Comparison of ENCODE assay signal across 15 cellular contexts in genomic region chr16:54063374-54063773, GRCh38.
DNase-seq lines count a peak whose midpoint lies in the region; ATAC-seq and TF ChIP-seq lines count a peak whose summit lies in the region.
"Had no signal": no experiment of that assay in that cellular context is flagged by ENCODE, and none has a peak within 500 bp of the region (broad histone marks: within the 10 kb centered on the region; RNA-seq: fewer than 3 reads in every experiment).

No MANE protein-coding gene starts in this region.

- intact Hi-C loops in left ventricle myocardium inferior (cut with micrococcal nuclease): no loop called here
- intact Hi-C loops in left ventricle myocardium superior (cut with micrococcal nuclease): no loop called here
- intact Hi-C loops in body of pancreas (cut with DNase I): no loop called here

- ATAC-seq in left ventricle myocardium superior (no peak), body of pancreas (no peak)
- ATAC-seq: HCT116 had no signal

- H3K27ac ChIP-seq in left ventricle myocardium inferior (replicated peaks) (peak overlapping the region; percentile 20), liver (ENCODE audit: low read depth in 1 of 2, low read length in 2 of 2) (no peak overlapping the region), subcutaneous abdominal adipose tissue (ENCODE audit: low read depth, low read length) (no peak overlapping the region), body of pancreas (no peak overlapping the region)
- H3K27ac ChIP-seq: GM23248, HL-60 had no signal

- no peak for TF ChIP-seq POLR2A in body of pancreas (IDR thresholded peaks at IDR 0.05)

- no peaks in the 10 kb centered on the region for H3K36me3 ChIP-seq in left ventricle myocardium inferior
- no peaks in the 10 kb centered on the region for H3K36me3 ChIP-seq in liver (ENCODE audit: control insufficient read depth in 4 of 4, insufficient read depth in 3 of 4, low read depth in 1 of 4, low read length in 3 of 4)
- no peaks in the 10 kb centered on the region for H3K36me3 ChIP-seq in subcutaneous abdominal adipose tissue (ENCODE audit: control insufficient read depth in 5 of 5, insufficient read depth in 5 of 5, low read length in 5 of 5)
- no peaks in the 10 kb centered on the region for H3K36me3 ChIP-seq in body of pancreas (replicated peaks in 1 of 2; ENCODE audit: insufficient read depth in 1 of 2, low read depth in 2 of 2)

- WGBS in liver: 52% methylated on average over 8 of the region's 8 CpGs
- WGBS in body of pancreas, 2 donors: 67 to 83% methylated on average over 8 of the region's 8 CpGs

- no peak for TF ChIP-seq RAD21 in liver (IDR thresholded peaks at IDR 0.05)

- no peak for DNase-seq in left ventricle myocardium inferior
- DNase-seq in left ventricle myocardium superior: no peak
- peak; percentile 29 to 41 for DNase-seq in cardiac fibroblast (ENCODE audit: low read depth in 2 of 2)
- no peak for DNase-seq in NCI-H82 (lab: John Stamatoyannopoulos, UW)
- DNase-seq in body of pancreas: no peak
- DNase-seq: C1 segment of cervical spinal cord; CD4-positive, alpha-beta T cell; DMS153; DMS79 treated with DMSO at 0.1 percent for 48 hours; EL; GM23248 had no signal

- no peak overlapping the region for H3K9ac ChIP-seq in liver (ENCODE audit: low read depth in 1 of 2, low read length in 2 of 2)
- no peak overlapping the region for H3K9ac ChIP-seq in subcutaneous abdominal adipose tissue (ENCODE audit: low read length in 5 of 5)
- H3K9ac ChIP-seq: GM23248 had no signal

- H3K4me3 ChIP-seq in left ventricle myocardium inferior (peak overlapping the region; percentile 36), cardiac fibroblast (replicated peaks in 1 of 2; ENCODE audit: low read depth in 2 of 2, low read length in 2 of 2) (no peak overlapping the region), liver (ENCODE audit: low read depth in 1 of 3, low read length in 3 of 3) (no peak overlapping the region), subcutaneous abdominal adipose tissue (ENCODE audit: low read depth in 1 of 5, low read length in 5 of 5) (peak overlapping the region in 4 of 5 donors; percentile 5 to 39 (median 26)), body of pancreas (no peak overlapping the region)
- H3K4me3 ChIP-seq: GM23248 had no signal

- peaks cover 33% of the 10 kb centered on the region for H3K4me1 ChIP-seq in left ventricle myocardium inferior
- H3K4me1 ChIP-seq in liver (ENCODE audit: control insufficient read depth in 4 of 4, insufficient read depth in 4 of 4, low read length in 3 of 4): peaks cover 2 to 12% (median 8%) of the 10 kb centered on the region in 4 donors
- peaks cover 0 to 37% (median 16%) of the 10 kb centered on the region in 5 donors for H3K4me1 ChIP-seq in subcutaneous abdominal adipose tissue (ENCODE audit: control insufficient read depth in 5 of 5, insufficient read depth in 5 of 5, low read length in 5 of 5)
- no peaks in the 10 kb centered on the region for H3K4me1 ChIP-seq in body of pancreas

- no peak for TF ChIP-seq CTCF in left ventricle myocardium inferior (IDR thresholded peaks at IDR 0.05; ENCODE audit: borderline replicate concordance)
- TF ChIP-seq CTCF in cardiac fibroblast (IDR thresholded peaks at IDR 0.05; ENCODE audit: low read depth, low read length): no peak
- TF ChIP-seq CTCF in liver (IDR thresholded peaks at IDR 0.05; ENCODE audit: low read depth, low read length, missing input control): no peak
- TF ChIP-seq CTCF in body of pancreas (IDR thresholded peaks at IDR 0.05): no peak

- no peaks in the 10 kb centered on the region for H3K9me3 ChIP-seq in left ventricle myocardium inferior (replicated peaks)
- H3K9me3 ChIP-seq in liver (ENCODE audit: control insufficient read depth in 4 of 4, low read length in 3 of 4): no peaks in the 10 kb centered on the region
- H3K9me3 ChIP-seq in subcutaneous abdominal adipose tissue (ENCODE audit: control insufficient read depth in 5 of 5, low read length in 5 of 5): no peaks in the 10 kb centered on the region
- no peaks in the 10 kb centered on the region for H3K9me3 ChIP-seq in body of pancreas

- no peaks in the 10 kb centered on the region for H3K27me3 ChIP-seq in left ventricle myocardium inferior (ENCODE audit: low read depth)
- no peaks in the 10 kb centered on the region for H3K27me3 ChIP-seq in liver (ENCODE audit: control insufficient read depth in 4 of 4, insufficient read depth in 4 of 4, low read length in 3 of 4)
- no peaks in the 10 kb centered on the region for H3K27me3 ChIP-seq in subcutaneous abdominal adipose tissue (ENCODE audit: control insufficient read depth in 5 of 5, insufficient read depth in 4 of 5, low read length in 5 of 5)
- H3K27me3 ChIP-seq in body of pancreas: no peaks in the 10 kb centered on the region

TF ChIP-seq in liver, 16 proteins besides CTCF, POLR2A, EP300 and RAD21:
- TF ChIP-seq REST (IDR thresholded peaks at IDR 0.05): no peak
- TF ChIP-seq HNF4G (IDR thresholded peaks at IDR 0.05): no peak
- no peak for TF ChIP-seq NR2F2 (IDR thresholded peaks at IDR 0.05)
- TF ChIP-seq JUND (IDR thresholded peaks at IDR 0.05): no peak
- peak in 1 of 2 donors; percentile 24 for TF ChIP-seq RXRA (IDR thresholded peaks at IDR 0.05)
- no peak for TF ChIP-seq TAF1 (conservative IDR thresholded peaks at IDR 0.05)
- TF ChIP-seq YY1 (IDR thresholded peaks at IDR 0.05): peak; percentile 61
- TF ChIP-seq GABPA (IDR thresholded peaks at IDR 0.05 in 1 of 2, conservative IDR thresholded peaks at IDR 0.05 in 1 of 2): no peak
- no peak for TF ChIP-seq EGR1 (IDR thresholded peaks at IDR 0.05; ENCODE audit: low read depth in 2 of 2)
- peak in 1 of 2 donors; percentile 6 for TF ChIP-seq HNF4A (conservative IDR thresholded peaks at IDR 0.05)

Comparison
In these comparisons a context has a peak if more than half of its experiments do, and no peak if none do; other contexts are left out.
1. DNase-seq: peak in cardiac fibroblast (2 of 2); none in left ventricle myocardium inferior (single experiment), left ventricle myocardium superior (single experiment), NCI-H82 (single experiment) and body of pancreas (0 of 4).
2. H3K4me3 ChIP-seq: peak in left ventricle myocardium inferior (single experiment) and subcutaneous abdominal adipose tissue (4 of 5); none in cardiac fibroblast (0 of 2), liver (0 of 3) and body of pancreas (0 of 2).